ENCODE assay signal across 1 cellular context in the genomic region with DNA sequence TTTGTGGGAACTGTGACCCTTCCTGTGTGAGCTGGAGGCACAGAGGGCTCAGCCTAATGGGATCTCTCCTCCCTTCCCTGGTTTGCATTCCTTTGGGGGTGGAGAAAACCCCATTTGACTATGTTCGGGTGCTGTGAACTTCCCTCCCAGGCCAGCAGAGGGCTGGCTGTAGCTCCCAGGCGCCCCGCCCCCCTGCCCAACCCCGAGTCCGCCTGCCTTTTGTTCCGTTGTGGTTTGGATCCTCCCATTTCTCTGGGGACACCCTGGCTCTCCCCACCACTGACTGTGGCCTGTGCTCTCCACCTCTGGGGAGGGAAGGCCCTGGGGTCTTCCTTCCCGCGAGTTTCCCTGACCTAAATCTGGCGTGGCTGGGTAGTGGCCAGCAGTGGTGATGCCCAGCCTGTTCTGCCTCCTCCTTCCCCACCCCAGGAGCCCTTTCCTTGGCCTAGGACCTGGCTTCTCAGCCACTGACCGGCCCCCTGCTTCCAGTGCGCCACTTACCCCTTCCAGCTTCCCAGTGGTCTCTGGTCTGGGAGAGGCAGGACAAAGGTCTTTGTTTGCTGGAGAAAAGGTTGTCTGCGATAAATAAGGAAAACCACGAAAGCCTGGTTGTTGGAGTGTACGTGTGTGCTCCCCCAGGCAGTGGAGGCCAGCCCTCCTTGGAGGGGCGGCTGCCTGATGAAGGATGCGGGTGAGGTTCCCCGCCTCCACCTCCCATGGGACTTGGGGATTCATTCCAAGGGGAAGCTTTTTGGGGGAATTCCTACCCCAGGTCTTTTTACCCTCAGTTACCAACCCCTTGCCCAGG.
TF ChIP-seq lines count a peak whose summit lies in the region.

No MANE protein-coding gene starts in this region.

TF ChIP-seq in HepG2, 621 proteins besides CTCF, POLR2A, EP300 and RAD21 (continued from another document and continues in another):
- TF ChIP-seq TGIF2 (CRISPR knock-in tag; IDR thresholded peaks at IDR 0.05) = peak; percentile 72; the same call in 1 of the 2 replicates
- TF ChIP-seq HHEX (CRISPR knock-in tag; IDR thresholded peaks at IDR 0.05) = no peak
- no peak for TF ChIP-seq ZBTB7B (CRISPR knock-in tag; IDR thresholded peaks at IDR 0.05)
- no peak for TF ChIP-seq NFYB (CRISPR knock-in tag; IDR thresholded peaks at IDR 0.05)
- TF ChIP-seq SNAI1 (CRISPR knock-in tag; IDR thresholded peaks at IDR 0.05; ENCODE audit: borderline replicate concordance) = peak; percentile 78; the same call in 1 of the 2 replicates
- TF ChIP-seq REL (CRISPR knock-in tag; conservative IDR thresholded peaks at IDR 0.05) = no peak
- TF ChIP-seq ZNF350 (CRISPR knock-in tag; IDR thresholded peaks at IDR 0.05; ENCODE audit: borderline replicate concordance, low read depth) = no peak
- no peak for TF ChIP-seq ZNF780A (CRISPR knock-in tag; IDR thresholded peaks at IDR 0.05)
- TF ChIP-seq PITX1 (CRISPR knock-in tag; IDR thresholded peaks at IDR 0.05) = no peak
- TF ChIP-seq PHF21A (CRISPR knock-in tag; IDR thresholded peaks at IDR 0.05) = no peak
- TF ChIP-seq CENPT (CRISPR knock-in tag; IDR thresholded peaks at IDR 0.05; ENCODE audit: low read depth) = 0 out of 2 replicates have a peak, but pooled peaks have one; percentile 25
- TF ChIP-seq ARID4A (CRISPR knock-in tag; IDR thresholded peaks at IDR 0.05; ENCODE audit: borderline replicate concordance) = peak; percentile 48; the same call in 1 of the 2 replicates
- no peak for TF ChIP-seq HNRNPUL1 (IDR thresholded peaks at IDR 0.05; ENCODE audit: low read depth, low read length)
- TF ChIP-seq MXD3 (CRISPR knock-in tag; IDR thresholded peaks at IDR 0.05) = no peak
- TF ChIP-seq, protein P1, sequence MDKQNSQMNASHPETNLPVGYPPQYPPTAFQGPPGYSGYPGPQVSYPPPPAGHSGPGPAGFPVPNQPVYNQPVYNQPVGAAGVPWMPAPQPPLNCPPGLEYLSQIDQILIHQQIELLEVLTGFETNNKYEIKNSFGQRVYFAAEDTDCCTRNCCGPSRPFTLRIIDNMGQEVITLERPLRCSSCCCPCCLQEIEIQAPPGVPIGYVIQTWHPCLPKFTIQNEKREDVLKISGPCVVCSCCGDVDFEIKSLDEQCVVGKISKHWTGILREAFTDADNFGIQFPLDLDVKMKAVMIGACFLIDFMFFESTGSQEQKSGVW (CRISPR knock-in tag; IDR thresholded peaks at IDR 0.05; ENCODE audit: borderline replicate concordance) = no peak
- 0 out of 2 replicates have a peak, but pooled peaks have one; percentile 34 for TF ChIP-seq ZZZ3 (CRISPR knock-in tag; IDR thresholded peaks at IDR 0.05; ENCODE audit: borderline replicate concordance)
- no peak for TF ChIP-seq HNF1A (IDR thresholded peaks at IDR 0.05; ENCODE audit: low read depth)
- no peak; the same call in 1 of the 2 replicates for TF ChIP-seq HNF1A (CRISPR knock-in tag; IDR thresholded peaks at IDR 0.05; ENCODE audit: borderline replicate concordance)
- TF ChIP-seq ZNF746 (CRISPR knock-in tag; IDR thresholded peaks at IDR 0.05) = no peak
- no peak for TF ChIP-seq GTF3A (CRISPR knock-in tag; conservative IDR thresholded peaks at IDR 0.05)
- TF ChIP-seq ZBTB25 (CRISPR knock-in tag; IDR thresholded peaks at IDR 0.05) = no peak
- no peak for TF ChIP-seq TAF1 (CRISPR knock-in tag; IDR thresholded peaks at IDR 0.05)
- TF ChIP-seq IKZF1 (IDR thresholded peaks at IDR 0.05) = no peak
- TF ChIP-seq GFI1 (CRISPR knock-in tag; IDR thresholded peaks at IDR 0.05; ENCODE audit: borderline replicate concordance) = no peak
- no peak for TF ChIP-seq THAP7 (CRISPR knock-in tag; IDR thresholded peaks at IDR 0.05)
- TF ChIP-seq HOXA9 (CRISPR knock-in tag; IDR thresholded peaks at IDR 0.05; ENCODE audit: borderline replicate concordance) = no peak
- TF ChIP-seq KDM5A (IDR thresholded peaks at IDR 0.05; ENCODE audit: borderline replicate concordance, low read length) = no peak
- 0 out of 2 replicates have a peak, but pooled peaks have one; percentile 8 for TF ChIP-seq DR1 (CRISPR knock-in tag; IDR thresholded peaks at IDR 0.05)
- TF ChIP-seq ZNF232 (CRISPR knock-in tag; IDR thresholded peaks at IDR 0.05; ENCODE audit: borderline replicate concordance) = no peak
- TF ChIP-seq PPARG (CRISPR knock-in tag; conservative IDR thresholded peaks at IDR 0.05) = no peak
- no peak for TF ChIP-seq SMAD9 (CRISPR knock-in tag; IDR thresholded peaks at IDR 0.05)
- TF ChIP-seq ZNF703 (CRISPR knock-in tag; IDR thresholded peaks at IDR 0.05; ENCODE audit: borderline replicate concordance) = no peak
- TF ChIP-seq SIN3A (IDR thresholded peaks at IDR 0.05; ENCODE audit: borderline replicate concordance, low read depth, low read length) = peak; percentile 70; the same call in 1 of the 2 replicates
- TF ChIP-seq YEATS4 (CRISPR knock-in tag; IDR thresholded peaks at IDR 0.05; ENCODE audit: borderline replicate concordance) = no peak
- TF ChIP-seq ZNF275 (CRISPR knock-in tag; IDR thresholded peaks at IDR 0.05; ENCODE audit: borderline replicate concordance) = no peak
- no peak for TF ChIP-seq SRSF1 (optimal IDR thresholded peaks at IDR 0.05; ENCODE audit: low read depth, low read length)
- TF ChIP-seq, protein P2, sequence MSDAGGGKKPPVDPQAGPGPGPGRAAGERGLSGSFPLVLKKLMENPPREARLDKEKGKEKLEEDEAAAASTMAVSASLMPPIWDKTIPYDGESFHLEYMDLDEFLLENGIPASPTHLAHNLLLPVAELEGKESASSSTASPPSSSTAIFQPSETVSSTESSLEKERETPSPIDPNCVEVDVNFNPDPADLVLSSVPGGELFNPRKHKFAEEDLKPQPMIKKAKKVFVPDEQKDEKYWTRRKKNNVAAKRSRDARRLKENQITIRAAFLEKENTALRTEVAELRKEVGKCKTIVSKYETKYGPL (CRISPR knock-in tag; IDR thresholded peaks at IDR 0.05) = no peak
- TF ChIP-seq CREB1 (IDR thresholded peaks at IDR 0.05) = no peak
- no peak for TF ChIP-seq CREB1 (CRISPR knock-in tag; IDR thresholded peaks at IDR 0.05)
- TF ChIP-seq SATB2 (CRISPR knock-in tag; IDR thresholded peaks at IDR 0.05) = no peak
- no peak for TF ChIP-seq MAFK (conservative IDR thresholded peaks at IDR 0.05 in 1 of 2, IDR thresholded peaks at IDR 0.05 in 1 of 2; ENCODE audit: low read length in 2 of 2)
- no peak for TF ChIP-seq ZNF720 (CRISPR knock-in tag; IDR thresholded peaks at IDR 0.05)
- TF ChIP-seq ERF (CRISPR knock-in tag; IDR thresholded peaks at IDR 0.05) = no peak
- TF ChIP-seq HOXA3 (CRISPR knock-in tag; IDR thresholded peaks at IDR 0.05) = peak; percentile 24; the same call in 1 of the 2 replicates
- TF ChIP-seq ZNF770 (CRISPR knock-in tag; IDR thresholded peaks at IDR 0.05) = no peak
